Comparison of ENCODE assay signal across 20 cellular contexts in genomic region chr3:50862221-50862620, GRCh38.
DNase-seq lines count a peak whose midpoint lies in the region; TF ChIP-seq lines count a peak whose summit lies in the region.
"Had no signal": no experiment of that assay in that cellular context is flagged by ENCODE, and none has a peak within 500 bp of the region (broad histone marks: within the 10 kb centered on the region; RNA-seq: fewer than 3 reads in every experiment).

No MANE protein-coding gene starts in this region.

- H3K9me3 ChIP-seq in HEK293 (ENCODE audit: control insufficient read depth, insufficient read depth, low read depth, low read length): no peaks in the 10 kb centered on the region
- no peaks in the 10 kb centered on the region for H3K9me3 ChIP-seq in osteoblast (ENCODE audit: low read depth, low read length)
- H3K9me3 ChIP-seq: body of pancreas, colonic mucosa, HAP-1 had no signal

- CTCF ChIA-PET in HEK293 (lab: Yijun Ruan, JAX): interaction anchor here (0.7 kb wide), 1 partner anchor 510 kb away, joined by 4 read pairs; no protein-coding TSS in a partner anchor

- no peak overlapping the region for H2AFZ ChIP-seq in osteoblast (ENCODE audit: low read length)

- no peaks in the 10 kb centered on the region for H3K4me1 ChIP-seq in HEK293 (ENCODE audit: control insufficient read depth, insufficient read depth, low read length)
- no peaks in the 10 kb centered on the region for H3K4me1 ChIP-seq in osteoblast (ENCODE audit: insufficient read depth, low read length)
- H3K4me1 ChIP-seq: body of pancreas, colonic mucosa had no signal

- no peak for DNase-seq in GM06990 (ENCODE audit: extremely low read depth, insufficient read length)
- peak; percentile 47 for DNase-seq in NCI-H524 treated with DMSO at 0.1 percent for 48 hours (lab: John Stamatoyannopoulos, UW)
- peak; percentile 22 for DNase-seq in iPS DF 4.7 (ENCODE audit: extremely low read depth, low spot score)
- no peak for DNase-seq in NCI-H128 (lab: John Stamatoyannopoulos, UW; ENCODE audit: unreplicated experiment)
- DNase-seq in osteoblast (ENCODE audit: insufficient read length, low spot score, missing footprints): no peak
- DNase-seq in NCI-H69 (lab: John Stamatoyannopoulos, UW): no peak
- DNase-seq: activated CD8-positive, alpha-beta T cell treated with anti-CD3 and anti-CD28 coated beads for 36 hours; activated T-cell treated with anti-CD3 and anti-CD28 coated beads, Interleukin-2, amount 50 U/mL, for 48 hours; body of pancreas; colonic mucosa; hippocampal formation; Kasumi-1; left cardiac atrium; NCI-H1436; SHP77 treated with DMSO at 0.1 percent for 48 hours; stimulated activated CD4-positive, alpha-beta T cell treated with anti-CD3 and anti-CD28 coated beads, Interleukin-4, amount 100 ng/mL, for 1 hour; T-helper 17 cell had no signal

- H3K36me3 ChIP-seq in GM06990 (ENCODE audit: control insufficient read depth, insufficient read depth, low read length) (no peaks in the 10 kb centered on the region), HEK293 (ENCODE audit: control insufficient read depth in 2 of 2, insufficient read depth in 1 of 2, low read length in 2 of 2) (no peaks in the 10 kb centered on the region), osteoblast (ENCODE audit: insufficient read depth, low read length) (no peaks in the 10 kb centered on the region)
- H3K36me3 ChIP-seq: colonic mucosa, HAP-1 had no signal

- H3K27ac ChIP-seq in HEK293 (ENCODE audit: extremely low read depth, low read depth, low read length): no peak overlapping the region
- no peak overlapping the region for H3K27ac ChIP-seq in osteoblast (ENCODE audit: low read depth, low read length)
- H3K27ac ChIP-seq: body of pancreas, colonic mucosa, skin epidermis had no signal

- H3K4me3 ChIP-seq in GM06990 (replicated peaks; ENCODE audit: low read depth, low read length) (no peak overlapping the region), HEK293 (ENCODE audit: low read depth, low read length) (no peak overlapping the region), osteoblast (ENCODE audit: insufficient read depth, low read length) (no peak overlapping the region)
- H3K4me3 ChIP-seq: body of pancreas, colonic mucosa, HAP-1, skin epidermis had no signal

- no peaks in the 10 kb centered on the region for H3K79me2 ChIP-seq in osteoblast (ENCODE audit: insufficient read depth, low read length)

- TF ChIP-seq CTCF in GM06990 (IDR thresholded peaks at IDR 0.05; ENCODE audit: insufficient read depth, low read length, poor library complexity, severe bottlenecking) (peak; percentile 27), HEK293 (tag by site-specific recombination; IDR thresholded peaks at IDR 0.05) (no peak), osteoblast (IDR thresholded peaks at IDR 0.05; ENCODE audit: extremely low read depth, low read depth, low read length) (no peak)

- H4K20me1 ChIP-seq in osteoblast (ENCODE audit: insufficient read depth, low read length): no peaks in the 10 kb centered on the region

- POLR2A ChIA-PET in HEK293 (lab: Yijun Ruan, JAX): no interaction called here

- H3K4me2 ChIP-seq in osteoblast (ENCODE audit: insufficient read depth, low read length): no peak overlapping the region

- peaks cover 1% of the 10 kb centered on the region; the same call in 1 of the 2 replicates for H3K27me3 ChIP-seq in GM06990 (replicated peaks; ENCODE audit: control insufficient read depth, insufficient read depth, low read length)
- no peaks in the 10 kb centered on the region for H3K27me3 ChIP-seq in osteoblast (ENCODE audit: insufficient read depth, low read length)
- H3K27me3 ChIP-seq: body of pancreas, colonic mucosa had no signal

TF ChIP-seq in HEK293, 187 proteins besides CTCF, POLR2A, EP300 and RAD21:
- TF ChIP-seq ZNF654 (tag by site-specific recombination; IDR thresholded peaks at IDR 0.05; ENCODE audit: low read depth): 0 out of 2 replicates have a peak, but pooled peaks have one; percentile 17
- no peak for TF ChIP-seq PBX3 (CRISPR knock-in tag; IDR thresholded peaks at IDR 0.05)
- no peak for TF ChIP-seq IKZF3 (tag by site-specific recombination; IDR thresholded peaks at IDR 0.05)
TF ChIP-seq in HEK293: peak in this region for 1.

Comparison
In these comparisons a context has a peak if more than half of its experiments do, and no peak if none do; other contexts are left out.
1. DNase-seq: peak in NCI-H524 treated with DMSO at 0.1 percent for 48 hours (single experiment) and iPS DF 4.7 (single experiment); none in GM06990 (single experiment), NCI-H128 (single experiment), osteoblast (single experiment) and NCI-H69 (single experiment).